Comparison of ENCODE assay signal across 8 cellular contexts in the genomic region with DNA sequence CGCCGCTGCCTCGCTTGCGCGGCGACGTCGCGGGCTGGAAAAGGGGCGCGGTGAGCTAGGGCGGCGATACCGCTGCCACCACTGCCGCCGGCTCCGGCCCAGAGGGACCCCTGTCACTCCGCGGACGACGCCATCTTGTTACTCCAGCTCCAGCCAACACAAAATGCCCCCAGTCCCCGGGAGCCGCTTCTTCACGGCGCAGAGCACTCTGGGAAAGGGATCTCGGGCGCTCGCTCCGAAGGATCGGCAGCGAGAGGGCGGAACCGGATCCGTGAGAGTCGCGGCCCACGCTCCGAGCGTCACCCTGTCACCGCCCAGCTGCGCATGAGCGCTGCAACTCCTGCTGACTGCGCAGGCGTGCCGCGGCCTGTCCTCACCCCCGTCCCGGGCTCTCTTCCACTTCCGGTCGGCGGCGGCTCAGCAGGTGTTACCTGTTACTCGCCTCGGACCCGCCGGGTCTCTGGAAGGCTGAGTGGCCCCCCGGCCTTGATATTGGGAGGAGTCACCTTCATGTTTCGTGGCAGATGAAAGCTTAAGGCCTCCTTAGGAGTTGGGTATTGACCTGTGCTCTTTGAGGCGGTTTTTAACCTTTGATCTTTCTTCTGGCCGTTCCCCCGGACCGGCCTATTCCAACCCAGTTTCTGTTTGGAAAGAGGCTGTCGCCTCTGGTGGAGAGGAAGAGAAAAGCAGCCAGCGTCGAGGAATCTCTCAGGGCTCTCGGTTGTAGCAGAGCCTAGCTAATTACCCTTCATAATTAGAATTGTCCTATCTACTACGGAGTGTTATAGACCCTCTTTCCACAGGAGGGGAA. TPM values are rescaled to one million over a fixed set of nuclear protein-coding genes. Genes with fewer than 3 reads are reported as not detected.
DNase-seq lines count a peak whose midpoint lies in the region; ATAC-seq, FAIRE-seq and TF ChIP-seq lines count a peak whose summit lies in the region.

A gene (minus strand): TSS at position 213 of the 811 bp plus-strand sequence. CDS start 475 bp downstream, outside the sequence.

- peaks cover 37% of the 10 kb centered on the region for H3K4me1 ChIP-seq in smooth muscle cell (ENCODE audit: low read depth)

- H3K36me3 ChIP-seq in bronchial epithelial cell (ENCODE audit: control insufficient read depth, insufficient read depth, low read length) (peaks cover 4% of the 10 kb centered on the region), smooth muscle cell (ENCODE audit: low read depth) (no peaks in the 10 kb centered on the region)

- ATAC-seq in GM18909 (IDR thresholded peaks at IDR 0.05; ENCODE audit: poor library complexity, unreplicated experiment) (peak; percentile 92), HG03175 (IDR thresholded peaks at IDR 0.05; ENCODE audit: unreplicated experiment) (peak; percentile 90)

- H4K20me1 ChIP-seq in smooth muscle cell (ENCODE audit: low read depth), result peaks cover 39% of the 10 kb centered on the region

- H3F3A ChIP-seq in smooth muscle cell (ENCODE audit: low read depth), result peaks cover 21% of the 10 kb centered on the region

- H3K9ac ChIP-seq in smooth muscle cell (ENCODE audit: low read depth), result peak within 1 kb of the TSS; percentile 99

- peak; percentile 82 for TF ChIP-seq CTCF in AG09309 (IDR thresholded peaks at IDR 0.05; ENCODE audit: control insufficient read depth, insufficient read depth, low read depth, low read length, missing control alignments)
- peak; percentile 87 for TF ChIP-seq CTCF in WI38 (IDR thresholded peaks at IDR 0.05; ENCODE audit: low read depth, low read length)
- TF ChIP-seq CTCF in bronchial epithelial cell (IDR thresholded peaks at IDR 0.05; ENCODE audit: insufficient read depth, low read length, severe bottlenecking), result peak; percentile 81
- peak; percentile 57 for TF ChIP-seq CTCF in smooth muscle cell (IDR thresholded peaks at IDR 0.05; ENCODE audit: borderline replicate concordance, insufficient read depth, poor library complexity, severe bottlenecking)

- FAIRE-seq in bronchial epithelial cell (lab: Jason Lieb, UNC), result peak; percentile 72

- H3K79me2 ChIP-seq in smooth muscle cell (ENCODE audit: low read depth), result peaks cover 54% of the 10 kb centered on the region

- no peaks in the 10 kb centered on the region for H3K27me3 ChIP-seq in bronchial epithelial cell (ENCODE audit: control insufficient read depth, insufficient read depth, low read length)
- no peaks in the 10 kb centered on the region for H3K27me3 ChIP-seq in smooth muscle cell (ENCODE audit: low read depth)

- H2AFZ ChIP-seq in smooth muscle cell (ENCODE audit: low read depth), result peak within 1 kb of the TSS; percentile 63

- DNase-seq in AG09309 (ENCODE audit: low read depth) (peak; percentile 92), NCI-H2227 treated with DMSO at 0.1 percent for 48 hours (lab: John Stamatoyannopoulos, UW) (peak; percentile 95), bronchial epithelial cell (ENCODE audit: low read depth) (peak; percentile 95), iPS-NIHi11 (ENCODE audit: low spot score) (peak; percentile 99), smooth muscle cell (lab: John Stamatoyannopoulos, UW; ENCODE audit: unreplicated experiment) (peak; percentile 92)

- no peaks in the 10 kb centered on the region for H3K9me3 ChIP-seq in smooth muscle cell (replicated peaks; ENCODE audit: low read depth)

- H3K27ac ChIP-seq in smooth muscle cell (ENCODE audit: low read depth), result peak within 1 kb of the TSS; percentile 97

- peak within 1 kb of the TSS; percentile 100 for H3K4me2 ChIP-seq in smooth muscle cell

- H3K4me3 ChIP-seq in AG09309 (ENCODE audit: control insufficient read depth, low read depth, low read length), result peak within 1 kb of the TSS; percentile 91
- H3K4me3 ChIP-seq in WI38 (ENCODE audit: low read depth, low read length), result peak within 1 kb of the TSS; percentile 77
- H3K4me3 ChIP-seq in bronchial epithelial cell (ENCODE audit: low read depth, low read length), result peak within 1 kb of the TSS; percentile 89
- H3K4me3 ChIP-seq in smooth muscle cell, result peak within 1 kb of the TSS; percentile 80

- WGBS in smooth muscle cell (ENCODE audit: low lambda C conversion rate), result under 1% methylated on average over 67 of the region's 67 CpGs

RNA-seq across cellular contexts. Expression of the gene that starts here (rescaled TPM):
- 518 and 682 TPM in 2 replicates for total RNA-seq in bronchial epithelial cell
- 294 and 354 TPM in 2 replicates for total RNA-seq in smooth muscle cell
- 129 and 151 TPM in 2 replicates for polyA plus RNA-seq in smooth muscle cell

Comparison
In these comparisons a context has a peak if more than half of its experiments do, and no peak if none do; other contexts are left out.
1. Peak in every context shown above with its lines: DNase-seq, ATAC-seq, H3K4me3 ChIP-seq and H3K27ac ChIP-seq.